1 cellular context compared by ENCODE assay signal in genomic region chr10:70809011-70809611, GRCh38.
TF ChIP-seq lines count a peak whose summit lies in the region.

No MANE protein-coding gene starts in this region.

TF ChIP-seq in HepG2, 621 proteins besides CTCF, POLR2A, EP300 and RAD21:
- TF ChIP-seq ZBTB26 (CRISPR knock-in tag; IDR thresholded peaks at IDR 0.05; ENCODE audit: borderline replicate concordance) (no peak), ZFAT (CRISPR knock-in tag; conservative IDR thresholded peaks at IDR 0.05) (no peak), ZNF460 (CRISPR knock-in tag; IDR thresholded peaks at IDR 0.05; ENCODE audit: borderline replicate concordance) (no peak), MEIS2 (CRISPR knock-in tag; IDR thresholded peaks at IDR 0.05) (no peak), FOXM1 (CRISPR knock-in tag; IDR thresholded peaks at IDR 0.05) (no peak), IKZF4 (CRISPR knock-in tag; IDR thresholded peaks at IDR 0.05; ENCODE audit: borderline replicate concordance, low read depth, not compliant biosample characterization) (no peak), ZNF260 (CRISPR knock-in tag; IDR thresholded peaks at IDR 0.05; ENCODE audit: borderline replicate concordance, low read depth) (no peak), KLF6 (CRISPR knock-in tag; IDR thresholded peaks at IDR 0.05) (no peak), ZFP82 (CRISPR knock-in tag; IDR thresholded peaks at IDR 0.05; ENCODE audit: borderline replicate concordance) (no peak), TMF1 (CRISPR knock-in tag; IDR thresholded peaks at IDR 0.05; ENCODE audit: low read depth) (no peak)
